11 cellular contexts compared by ENCODE assay signal in genomic region chr11:81874627-81875026, GRCh38.
DNase-seq lines count a peak whose midpoint lies in the region; ATAC-seq and TF ChIP-seq lines count a peak whose summit lies in the region.
"Had no signal": no experiment of that assay in that cellular context is flagged by ENCODE, and none has a peak within 500 bp of the region (broad histone marks: within the 10 kb centered on the region; RNA-seq: fewer than 3 reads in every experiment).

No MANE protein-coding gene starts in this region.

- H3K4me1 Mint-ChIP-seq in activated naive CD4-positive, alpha-beta T cell treated with anti-CD3 and anti-CD28 coated beads, Interleukin-2, amount 50 U/mL, for 24 hours = peaks cover 43% of the 10 kb centered on the region
- H3K4me1 Mint-ChIP-seq in neural progenitor cell = peaks cover 2% of the 10 kb centered on the region
- no peaks in the 10 kb centered on the region for H3K4me1 Mint-ChIP-seq in MCF 10A (ENCODE audit: insufficient read depth, unreplicated experiment)

- H3K79me2 ChIP-seq in neural progenitor cell (ENCODE audit: low read depth) = no peaks in the 10 kb centered on the region

- no peaks in the 10 kb centered on the region for H3K36me3 ChIP-seq in neural progenitor cell
- H3K36me3 ChIP-seq: BLaER1 treated with 17β-estradiol and CSF1 and Interleukin-3, amounts not matched to agents 10 nM and 100 nM; tibial nerve had no signal

- peaks cover 11% of the 10 kb centered on the region for H3K4me1 ChIP-seq in neural progenitor cell
- H3K4me1 ChIP-seq: tibial nerve had no signal

- no peaks in the 10 kb centered on the region for H3F3A ChIP-seq in neural progenitor cell (ENCODE audit: low read depth)

- H3K36me3 Mint-ChIP-seq in activated naive CD4-positive, alpha-beta T cell treated with anti-CD3 and anti-CD28 coated beads, Interleukin-2, amount 50 U/mL, for 24 hours = no peaks in the 10 kb centered on the region
- H3K36me3 Mint-ChIP-seq in neural progenitor cell (no peaks in the 10 kb centered on the region), MCF 10A (ENCODE audit: insufficient read depth, unreplicated experiment) (no peaks in the 10 kb centered on the region)

- no peak overlapping the region for H3K27ac Mint-ChIP-seq in activated naive CD4-positive, alpha-beta T cell treated with anti-CD3 and anti-CD28 coated beads, Interleukin-2, amount 50 U/mL, for 24 hours
- H3K27ac Mint-ChIP-seq in neural progenitor cell (no peak overlapping the region), MCF 10A (ENCODE audit: low read depth, unreplicated experiment) (no peak overlapping the region)

- TF ChIP-seq CTCF in neural progenitor cell (IDR thresholded peaks at IDR 0.05) (no peak), MCF 10A (IDR thresholded peaks at IDR 0.05; ENCODE audit: unreplicated experiment) (no peak)

- no peak overlapping the region for H3K4me3 ChIP-seq in neural progenitor cell
- H3K4me3 ChIP-seq: BLaER1 treated with 17β-estradiol and CSF1 and Interleukin-3, amounts not matched to agents 10 nM and 100 nM; tibial nerve had no signal

- ATAC-seq in HG02852 (IDR thresholded peaks at IDR 0.05; ENCODE audit: unreplicated experiment) (peak; percentile 36), HG03571 (IDR thresholded peaks at IDR 0.05; ENCODE audit: unreplicated experiment) (no peak), GM19324 (IDR thresholded peaks at IDR 0.05; ENCODE audit: low FRiP score, unreplicated experiment) (no peak)

- H3K27me3 Mint-ChIP-seq in activated naive CD4-positive, alpha-beta T cell treated with anti-CD3 and anti-CD28 coated beads, Interleukin-2, amount 50 U/mL, for 24 hours = no peaks in the 10 kb centered on the region
- H3K27me3 Mint-ChIP-seq in neural progenitor cell (ENCODE audit: insufficient read depth, low read depth) (no peaks in the 10 kb centered on the region), MCF 10A (ENCODE audit: insufficient read depth, unreplicated experiment) (peaks cover 86% of the 10 kb centered on the region)

- peak overlapping the region; percentile 46 for H2AFZ ChIP-seq in neural progenitor cell (replicated peaks)

- H3K4me3 Mint-ChIP-seq in activated naive CD4-positive, alpha-beta T cell treated with anti-CD3 and anti-CD28 coated beads, Interleukin-2, amount 50 U/mL, for 24 hours = peak overlapping the region; percentile 59
- H3K4me3 Mint-ChIP-seq in neural progenitor cell = no peak overlapping the region
- H3K4me3 Mint-ChIP-seq in MCF 10A (ENCODE audit: unreplicated experiment) = no peak overlapping the region

- no peak overlapping the region for H3K9ac ChIP-seq in neural progenitor cell
- H3K9ac ChIP-seq: BLaER1 treated with 17β-estradiol and CSF1 and Interleukin-3, amounts not matched to agents 10 nM and 100 nM had no signal

- no peaks in the 10 kb centered on the region for H4K20me1 ChIP-seq in neural progenitor cell (ENCODE audit: low read depth)
- H4K20me1 ChIP-seq: BLaER1 treated with 17β-estradiol and CSF1 and Interleukin-3, amounts not matched to agents 10 nM and 100 nM had no signal

- no peaks in the 10 kb centered on the region for H3K9me3 ChIP-seq in neural progenitor cell (ENCODE audit: low read depth)
- H3K9me3 ChIP-seq: BLaER1 treated with 17β-estradiol and CSF1 and Interleukin-3, amounts not matched to agents 10 nM and 100 nM; tibial nerve had no signal

- POLR2A ChIA-PET in MCF 10A (lab: Yijun Ruan, JAX) = no interaction called here

- no peak for DNase-seq in activated naive CD4-positive, alpha-beta T cell treated with anti-CD3 and anti-CD28 coated beads, Interleukin-2, amount 50 U/mL, for 16 hours
- peak; percentile 19 for DNase-seq in NCI-H82 treated with DMSO at 0.1 percent for 48 hours (lab: John Stamatoyannopoulos, UW; ENCODE audit: unreplicated experiment)
- peak; percentile 15 for DNase-seq in neural progenitor cell (ENCODE audit: low spot score)
- DNase-seq in MCF 10A (ENCODE audit: unreplicated experiment) = no peak
- DNase-seq: NCI-H1417 treated with DMSO at 0.1 percent for 48 hours had no signal

- intact Hi-C loops in MCF 10A (cut with micrococcal nuclease) = no loop called here

- H3K27me3 ChIP-seq in neural progenitor cell = no peaks in the 10 kb centered on the region
- H3K27me3 ChIP-seq: tibial nerve had no signal

- no peak overlapping the region for H3K4me2 ChIP-seq in neural progenitor cell

- CTCF ChIA-PET in MCF 10A (lab: Yijun Ruan, JAX) = interaction anchor here (0.7 kb wide), 1 partner anchor 21 kb away, joined by 3 read pairs; no protein-coding TSS in a partner anchor

- H3K27ac ChIP-seq in neural progenitor cell = no peak overlapping the region
- H3K27ac ChIP-seq: BLaER1 treated with 17β-estradiol and CSF1 and Interleukin-3, amounts not matched to agents 10 nM and 100 nM; tibial nerve had no signal

- no peaks in the 10 kb centered on the region for H3K9me3 Mint-ChIP-seq in activated naive CD4-positive, alpha-beta T cell treated with anti-CD3 and anti-CD28 coated beads, Interleukin-2, amount 50 U/mL, for 24 hours
- H3K9me3 Mint-ChIP-seq in neural progenitor cell (no peaks in the 10 kb centered on the region), MCF 10A (ENCODE audit: unreplicated experiment) (no peaks in the 10 kb centered on the region)

- no TSS peak for BruUV-seq in MCF 10A (replicated peaks; lab: Mats Ljungman, UMichigan)

Comparison
In these comparisons a context has a peak if more than half of its experiments do, and no peak if none do; other contexts are left out.
1. DNase-seq: peak in NCI-H82 treated with DMSO at 0.1 percent for 48 hours (single experiment) and neural progenitor cell (single experiment); none in activated naive CD4-positive, alpha-beta T cell treated with anti-CD3 and anti-CD28 coated beads, Interleukin-2, amount 50 U/mL, for 16 hours (single experiment) and MCF 10A (single experiment).